Comparison of ENCODE assay signal across 1 cellular context in the genomic region with DNA sequence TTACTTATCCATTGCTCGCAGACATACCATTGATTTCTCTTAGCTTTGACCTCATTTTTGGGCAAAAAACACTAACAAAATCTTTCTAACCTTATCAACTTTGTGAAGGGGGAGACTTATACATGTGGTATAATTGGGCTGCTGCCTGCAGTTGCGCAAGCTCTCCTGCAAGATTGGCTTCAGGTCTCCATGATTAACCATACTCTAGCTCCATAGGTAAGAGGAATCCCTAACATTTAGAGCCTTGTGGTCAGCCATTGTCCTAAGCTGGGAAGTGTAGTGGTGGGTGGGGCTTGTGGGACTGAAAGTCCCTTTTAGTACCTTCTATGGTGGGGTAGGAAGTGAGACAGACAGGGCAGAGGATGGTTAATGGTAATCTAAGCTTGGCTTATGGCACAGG.
TF ChIP-seq lines count a peak whose summit lies in the region.

No MANE protein-coding gene starts in this region.

TF ChIP-seq in HepG2, 621 proteins besides CTCF, POLR2A, EP300 and RAD21 (continued from another document):
- TF ChIP-seq, protein P1, sequence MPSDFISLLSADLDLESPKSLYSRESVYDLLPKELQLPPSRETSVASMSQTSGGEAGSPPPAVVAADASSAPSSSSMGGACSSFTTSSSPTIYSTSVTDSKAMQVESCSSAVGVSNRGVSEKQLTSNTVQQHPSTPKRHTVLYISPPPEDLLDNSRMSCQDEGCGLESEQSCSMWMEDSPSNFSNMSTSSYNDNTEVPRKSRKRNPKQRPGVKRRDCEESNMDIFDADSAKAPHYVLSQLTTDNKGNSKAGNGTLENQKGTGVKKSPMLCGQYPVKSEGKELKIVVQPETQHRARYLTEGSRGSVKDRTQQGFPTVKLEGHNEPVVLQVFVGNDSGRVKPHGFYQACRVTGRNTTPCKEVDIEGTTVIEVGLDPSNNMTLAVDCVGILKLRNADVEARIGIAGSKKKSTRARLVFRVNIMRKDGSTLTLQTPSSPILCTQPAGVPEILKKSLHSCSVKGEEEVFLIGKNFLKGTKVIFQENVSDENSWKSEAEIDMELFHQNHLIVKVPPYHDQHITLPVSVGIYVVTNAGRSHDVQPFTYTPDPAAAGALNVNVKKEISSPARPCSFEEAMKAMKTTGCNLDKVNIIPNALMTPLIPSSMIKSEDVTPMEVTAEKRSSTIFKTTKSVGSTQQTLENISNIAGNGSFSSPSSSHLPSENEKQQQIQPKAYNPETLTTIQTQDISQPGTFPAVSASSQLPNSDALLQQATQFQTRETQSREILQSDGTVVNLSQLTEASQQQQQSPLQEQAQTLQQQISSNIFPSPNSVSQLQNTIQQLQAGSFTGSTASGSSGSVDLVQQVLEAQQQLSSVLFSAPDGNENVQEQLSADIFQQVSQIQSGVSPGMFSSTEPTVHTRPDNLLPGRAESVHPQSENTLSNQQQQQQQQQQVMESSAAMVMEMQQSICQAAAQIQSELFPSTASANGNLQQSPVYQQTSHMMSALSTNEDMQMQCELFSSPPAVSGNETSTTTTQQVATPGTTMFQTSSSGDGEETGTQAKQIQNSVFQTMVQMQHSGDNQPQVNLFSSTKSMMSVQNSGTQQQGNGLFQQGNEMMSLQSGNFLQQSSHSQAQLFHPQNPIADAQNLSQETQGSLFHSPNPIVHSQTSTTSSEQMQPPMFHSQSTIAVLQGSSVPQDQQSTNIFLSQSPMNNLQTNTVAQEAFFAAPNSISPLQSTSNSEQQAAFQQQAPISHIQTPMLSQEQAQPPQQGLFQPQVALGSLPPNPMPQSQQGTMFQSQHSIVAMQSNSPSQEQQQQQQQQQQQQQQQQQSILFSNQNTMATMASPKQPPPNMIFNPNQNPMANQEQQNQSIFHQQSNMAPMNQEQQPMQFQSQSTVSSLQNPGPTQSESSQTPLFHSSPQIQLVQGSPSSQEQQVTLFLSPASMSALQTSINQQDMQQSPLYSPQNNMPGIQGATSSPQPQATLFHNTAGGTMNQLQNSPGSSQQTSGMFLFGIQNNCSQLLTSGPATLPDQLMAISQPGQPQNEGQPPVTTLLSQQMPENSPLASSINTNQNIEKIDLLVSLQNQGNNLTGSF (CRISPR knock-in tag; IDR thresholded peaks at IDR 0.05) = no peak
- TF ChIP-seq, protein P2, sequence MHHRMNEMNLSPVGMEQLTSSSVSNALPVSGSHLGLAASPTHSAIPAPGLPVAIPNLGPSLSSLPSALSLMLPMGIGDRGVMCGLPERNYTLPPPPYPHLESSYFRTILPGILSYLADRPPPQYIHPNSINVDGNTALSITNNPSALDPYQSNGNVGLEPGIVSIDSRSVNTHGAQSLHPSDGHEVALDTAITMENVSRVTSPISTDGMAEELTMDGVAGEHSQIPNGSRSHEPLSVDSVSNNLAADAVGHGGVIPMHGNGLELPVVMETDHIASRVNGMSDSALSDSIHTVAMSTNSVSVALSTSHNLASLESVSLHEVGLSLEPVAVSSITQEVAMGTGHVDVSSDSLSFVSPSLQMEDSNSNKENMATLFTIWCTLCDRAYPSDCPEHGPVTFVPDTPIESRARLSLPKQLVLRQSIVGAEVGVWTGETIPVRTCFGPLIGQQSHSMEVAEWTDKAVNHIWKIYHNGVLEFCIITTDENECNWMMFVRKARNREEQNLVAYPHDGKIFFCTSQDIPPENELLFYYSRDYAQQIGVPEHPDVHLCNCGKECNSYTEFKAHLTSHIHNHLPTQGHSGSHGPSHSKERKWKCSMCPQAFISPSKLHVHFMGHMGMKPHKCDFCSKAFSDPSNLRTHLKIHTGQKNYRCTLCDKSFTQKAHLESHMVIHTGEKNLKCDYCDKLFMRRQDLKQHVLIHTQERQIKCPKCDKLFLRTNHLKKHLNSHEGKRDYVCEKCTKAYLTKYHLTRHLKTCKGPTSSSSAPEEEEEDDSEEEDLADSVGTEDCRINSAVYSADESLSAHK (CRISPR knock-in tag; IDR thresholded peaks at IDR 0.05; ENCODE audit: borderline replicate concordance) = no peak
- TF ChIP-seq SOX13 (IDR thresholded peaks at IDR 0.05) (no peak), SOX13 (CRISPR knock-in tag; conservative IDR thresholded peaks at IDR 0.05 in 1 of 2, IDR thresholded peaks at IDR 0.05 in 1 of 2) (no peak), ZNF83 (CRISPR knock-in tag; IDR thresholded peaks at IDR 0.05; ENCODE audit: borderline replicate concordance) (no peak), CEBPB (IDR thresholded peaks at IDR 0.05; ENCODE audit: borderline replicate concordance, low read depth, low read length) (peak; percentile 73)
